Comparison of ENCODE assay signal across 19 cellular contexts in the genomic region with DNA sequence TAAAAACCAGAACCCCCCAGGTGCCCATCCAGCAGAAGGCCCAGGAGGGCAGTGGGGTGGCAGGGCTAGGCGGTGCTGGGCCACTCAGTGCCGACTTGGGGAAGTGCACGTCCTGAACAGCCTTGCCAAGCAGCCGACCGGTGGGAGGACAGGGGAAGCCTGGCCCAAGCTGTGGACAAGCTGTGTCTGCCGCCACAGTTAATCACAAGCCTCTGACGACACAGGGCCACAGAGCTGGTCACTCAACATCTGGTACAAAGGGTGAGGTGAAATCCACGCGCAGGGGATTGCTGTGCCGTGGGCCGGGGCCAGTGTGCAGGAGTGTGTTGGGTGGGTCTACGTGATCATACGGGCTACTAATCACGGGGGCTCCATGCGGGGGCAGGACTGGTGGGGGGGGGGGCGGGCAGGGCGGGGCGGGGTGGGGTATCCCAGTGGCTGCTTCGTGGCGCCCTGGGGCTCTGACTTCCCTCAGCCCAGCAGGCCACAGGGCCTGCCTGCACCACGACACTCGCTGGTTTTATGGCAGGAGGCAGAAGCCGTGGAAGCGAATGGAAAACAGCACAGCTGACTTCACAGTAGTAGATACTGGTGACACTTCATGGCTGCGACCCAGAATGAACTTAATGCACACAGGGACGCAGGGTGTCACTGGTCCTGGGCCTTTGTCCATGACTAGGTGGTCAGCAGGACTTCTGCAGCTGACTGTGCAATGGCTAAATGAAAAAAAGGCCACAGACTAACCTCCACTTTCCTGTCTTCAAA. TPM values are rescaled to one million over a fixed set of nuclear protein-coding genes. Genes with fewer than 3 reads are reported as not detected.
DNase-seq lines count a peak whose midpoint lies in the region; ATAC-seq and TF ChIP-seq lines count a peak whose summit lies in the region.
"Had no signal": no experiment of that assay in that cellular context is flagged by ENCODE, and none has a peak within 500 bp of the region (broad histone marks: within the 10 kb centered on the region; RNA-seq: fewer than 3 reads in every experiment).

No MANE protein-coding gene starts in this region.

- H3K27ac ChIP-seq in DOHH2 (ENCODE audit: low read depth, low read length) (peak overlapping the region; percentile 93), RWPE1 (peak overlapping the region; percentile 12; the same call in 1 of the 2 replicates), lower lobe of right lung (no peak overlapping the region)
- no peak overlapping the region for H3K27ac ChIP-seq in CD4-positive, alpha-beta T cell (ENCODE audit: low read depth, low read length)
- H3K27ac ChIP-seq: SJCRH30 had no signal

- no peaks in the 10 kb centered on the region for H3K9me2 ChIP-seq in DOHH2 (replicated peaks; ENCODE audit: control insufficient read depth, low read length)

- H3K36me3 ChIP-seq in DOHH2 (ENCODE audit: control insufficient read depth, low read length) (peaks cover 18% of the 10 kb centered on the region), lower lobe of right lung (peaks cover 39% of the 10 kb centered on the region)
- H3K36me3 ChIP-seq: SJCRH30 had no signal

- H3K27ac Mint-ChIP-seq in type B pancreatic cell (peak overlapping the region; percentile 21), MCF 10A (ENCODE audit: low read depth, unreplicated experiment) (no peak overlapping the region)
- H3K27ac Mint-ChIP-seq in CD4-positive, alpha-beta T cell: no peak overlapping the region

- CTCF ChIA-PET in RWPE1 (lab: Yijun Ruan, JAX) (interaction anchor here (0.6 kb wide), 1 partner anchor 494 kb away, joined by 3 read pairs; no protein-coding TSS in a partner anchor), MCF 10A (lab: Yijun Ruan, JAX) (interaction anchor here (0.6 kb wide), 1 partner anchor 1972 kb away, joined by 4 read pairs; no protein-coding TSS in a partner anchor)
- CTCF ChIA-PET in CD4-positive, alpha-beta T cell (lab: Charles Lee): no interaction called here

- H3K79me2 ChIP-seq in DOHH2 (ENCODE audit: control insufficient read depth, low read length): peaks cover 24% of the 10 kb centered on the region

- H3K9me3 Mint-ChIP-seq in type B pancreatic cell (no peaks in the 10 kb centered on the region), MCF 10A (ENCODE audit: unreplicated experiment) (no peaks in the 10 kb centered on the region)
- H3K9me3 Mint-ChIP-seq in CD4-positive, alpha-beta T cell: no peaks in the 10 kb centered on the region
- H3K9me3 Mint-ChIP-seq: CD8-positive, alpha-beta memory T cell had no signal

- POLR2A ChIA-PET in RWPE1 (lab: Yijun Ruan, JAX; ENCODE audit: low non-redundant PET) (interaction anchor here (0.6 kb wide), 1 partner anchor 236 kb away, joined by 4 read pairs; no protein-coding TSS in a partner anchor), MCF 10A (lab: Yijun Ruan, JAX) (no interaction called here)
- POLR2A ChIA-PET in CD4-positive, alpha-beta T cell (lab: Charles Lee): no interaction called here

- no peak overlapping the region for H3K4me3 Mint-ChIP-seq in type B pancreatic cell
- H3K4me3 Mint-ChIP-seq in MCF 10A (ENCODE audit: unreplicated experiment): no peak overlapping the region
- no peak overlapping the region for H3K4me3 Mint-ChIP-seq in CD4-positive, alpha-beta T cell

- H3K9me3 ChIP-seq in DOHH2 (ENCODE audit: control insufficient read depth, insufficient read depth, low read length) (no peaks in the 10 kb centered on the region), lower lobe of right lung (no peaks in the 10 kb centered on the region)
- no peaks in the 10 kb centered on the region for H3K9me3 ChIP-seq in CD4-positive, alpha-beta T cell (ENCODE audit: control insufficient read depth, low read length)
- H3K9me3 ChIP-seq: SJCRH30 had no signal

- H3K4me1 Mint-ChIP-seq in type B pancreatic cell (ENCODE audit: unreplicated experiment) (no peaks in the 10 kb centered on the region), MCF 10A (ENCODE audit: insufficient read depth, unreplicated experiment) (peaks cover 6% of the 10 kb centered on the region)
- H3K4me1 Mint-ChIP-seq in CD4-positive, alpha-beta T cell (ENCODE audit: low read depth): no peaks in the 10 kb centered on the region

- intact Hi-C loops in lower lobe of right lung (cut with DNase I): no loop called here
- intact Hi-C loops in MCF 10A (cut with micrococcal nuclease): no loop called here
- intact Hi-C loops in CD4-positive, alpha-beta T cell (cut with DNase I, micrococcal nuclease): no loop called here

- ATAC-seq in lower lobe of right lung (no peak), HG03442 (IDR thresholded peaks at IDR 0.05; ENCODE audit: unreplicated experiment) (no peak)
- ATAC-seq in CD4-positive, alpha-beta T cell (ENCODE audit: poor library complexity): no peak
- ATAC-seq: Panc1 had no signal

- peaks cover 31% of the 10 kb centered on the region for H3F3A ChIP-seq in DOHH2 (ENCODE audit: control insufficient read depth, insufficient read depth)

- no TSS peak for BruUV-seq in MCF 10A (replicated peaks; lab: Mats Ljungman, UMichigan)

- TF ChIP-seq CTCF in DOHH2 (IDR thresholded peaks at IDR 0.05; ENCODE audit: low read depth, low read length, poor library complexity, severe bottlenecking): no peak
- TF ChIP-seq CTCF in RWPE1 (conservative IDR thresholded peaks at IDR 0.05; ENCODE audit: low read depth): no peak
- TF ChIP-seq CTCF in lower lobe of right lung (IDR thresholded peaks at IDR 0.05): no peak
- TF ChIP-seq CTCF in type B pancreatic cell (conservative IDR thresholded peaks at IDR 0.05): no peak
- TF ChIP-seq CTCF in MCF 10A (IDR thresholded peaks at IDR 0.05; ENCODE audit: unreplicated experiment): no peak
- no peak for TF ChIP-seq CTCF in CD4-positive, alpha-beta T cell (IDR thresholded peaks at IDR 0.05)

- no peaks in the 10 kb centered on the region; the same call in 1 of the 2 replicates for H3K27me3 ChIP-seq in DOHH2 (ENCODE audit: control insufficient read depth, low read length)
- H3K27me3 ChIP-seq in lower lobe of right lung (ENCODE audit: low read depth): peaks cover 32% of the 10 kb centered on the region
- H3K27me3 ChIP-seq in CD4-positive, alpha-beta T cell (ENCODE audit: control insufficient read depth, insufficient read depth, low read length): peaks cover 24% of the 10 kb centered on the region
- H3K27me3 ChIP-seq: SJCRH30 had no signal

- no peaks in the 10 kb centered on the region for H4K20me1 ChIP-seq in DOHH2 (ENCODE audit: control insufficient read depth, insufficient read depth, low read depth, low read length)

- DNase-seq in RWPE1 (ENCODE audit: low spot score) (no peak), lower lobe of right lung (peak; percentile 32), type B pancreatic cell (ENCODE audit: extremely low spot score, unreplicated experiment) (no peak), MCF 10A (ENCODE audit: unreplicated experiment) (no peak)
- no peak for DNase-seq in CD4-positive, alpha-beta T cell
- DNase-seq: CD8-positive, alpha-beta memory T cell; DMS153; DND-41; IMR-90; KG1; MM.1S; NCI-H1694; NCI-H2029 treated with DMSO at 0.1 percent for 48 hours; NCI-H2227 treated with DMSO at 0.1 percent for 48 hours; NCI-H526 treated with DMSO at 0.1 percent for 48 hours; SJCRH30 had no signal

- H3K4me2 ChIP-seq in DOHH2 (ENCODE audit: low read length): peak overlapping the region; percentile 70

- H3K4me1 ChIP-seq in DOHH2 (ENCODE audit: control insufficient read depth, low read length) (peaks cover 95% of the 10 kb centered on the region), lower lobe of right lung (peaks cover 28% of the 10 kb centered on the region)
- H3K4me1 ChIP-seq: SJCRH30 had no signal

- peaks cover 21% of the 10 kb centered on the region for H3K27me3 Mint-ChIP-seq in type B pancreatic cell
- H3K27me3 Mint-ChIP-seq in MCF 10A (ENCODE audit: insufficient read depth, unreplicated experiment): no peaks in the 10 kb centered on the region
- H3K27me3 Mint-ChIP-seq in CD4-positive, alpha-beta T cell: peaks cover 4% of the 10 kb centered on the region

- H3K4me3 ChIP-seq in DOHH2 (ENCODE audit: low read length) (peak overlapping the region; percentile 52), lower lobe of right lung (no peak overlapping the region)
- H3K4me3 ChIP-seq: SJCRH30 had no signal

- H3K36me3 Mint-ChIP-seq in type B pancreatic cell: peaks cover 19% of the 10 kb centered on the region
- H3K36me3 Mint-ChIP-seq in MCF 10A (ENCODE audit: insufficient read depth, unreplicated experiment): peaks cover 38% of the 10 kb centered on the region
- H3K36me3 Mint-ChIP-seq in CD4-positive, alpha-beta T cell (ENCODE audit: low read depth): no peaks in the 10 kb centered on the region
- H3K36me3 Mint-ChIP-seq: CD8-positive, alpha-beta memory T cell had no signal

RNA-seq across cellular contexts. Expression of gene AMN, which starts 10.2 kb away (rescaled TPM):
- 13.7 TPM for total RNA-seq in lower lobe of right lung
- 18.3 and 51.7 TPM in 2 replicates for total RNA-seq in type B pancreatic cell (ENCODE audit: low replicate concordance)
- 0.29 TPM in 1 of 2 replicates, not detected in the other for total RNA-seq in MCF 10A (2022)
- total RNA-seq in CD4-positive, alpha-beta T cell: 1 to 10 TPM; 2.6 to 2.8 TPM
- total RNA-seq: SJCRH30 had no signal

Comparison
In these comparisons a context has a peak if more than half of its experiments do, and no peak if none do; other contexts are left out.
1. H3K27ac ChIP-seq: peak in DOHH2 (single experiment) and RWPE1 (single experiment); none in lower lobe of right lung (single experiment) and CD4-positive, alpha-beta T cell (single experiment).